ENCODE assay signal across 1 cellular context in genomic region chr20:31975874-31976273, GRCh38.
TF ChIP-seq lines count a peak whose summit lies in the region.

No MANE protein-coding gene starts in this region.

TF ChIP-seq in GM23338, 12 proteins besides CTCF, POLR2A, EP300 and RAD21 (continued from another document):
- TF ChIP-seq ETS1 (IDR thresholded peaks at IDR 0.05), result no peak
- TF ChIP-seq EZH2 (IDR thresholded peaks at IDR 0.05; ENCODE audit: low read depth, unreplicated experiment), result no peak
- no peak for TF ChIP-seq ZNF331 (CRISPR knock-in tag; IDR thresholded peaks at IDR 0.05; ENCODE audit: low read depth)
- TF ChIP-seq CREB1 (CRISPR knock-in tag; IDR thresholded peaks at IDR 0.05; ENCODE audit: low read depth), result no peak
- TF ChIP-seq ZNF114 (CRISPR knock-in tag; IDR thresholded peaks at IDR 0.05), result no peak
- TF ChIP-seq, protein P1, sequence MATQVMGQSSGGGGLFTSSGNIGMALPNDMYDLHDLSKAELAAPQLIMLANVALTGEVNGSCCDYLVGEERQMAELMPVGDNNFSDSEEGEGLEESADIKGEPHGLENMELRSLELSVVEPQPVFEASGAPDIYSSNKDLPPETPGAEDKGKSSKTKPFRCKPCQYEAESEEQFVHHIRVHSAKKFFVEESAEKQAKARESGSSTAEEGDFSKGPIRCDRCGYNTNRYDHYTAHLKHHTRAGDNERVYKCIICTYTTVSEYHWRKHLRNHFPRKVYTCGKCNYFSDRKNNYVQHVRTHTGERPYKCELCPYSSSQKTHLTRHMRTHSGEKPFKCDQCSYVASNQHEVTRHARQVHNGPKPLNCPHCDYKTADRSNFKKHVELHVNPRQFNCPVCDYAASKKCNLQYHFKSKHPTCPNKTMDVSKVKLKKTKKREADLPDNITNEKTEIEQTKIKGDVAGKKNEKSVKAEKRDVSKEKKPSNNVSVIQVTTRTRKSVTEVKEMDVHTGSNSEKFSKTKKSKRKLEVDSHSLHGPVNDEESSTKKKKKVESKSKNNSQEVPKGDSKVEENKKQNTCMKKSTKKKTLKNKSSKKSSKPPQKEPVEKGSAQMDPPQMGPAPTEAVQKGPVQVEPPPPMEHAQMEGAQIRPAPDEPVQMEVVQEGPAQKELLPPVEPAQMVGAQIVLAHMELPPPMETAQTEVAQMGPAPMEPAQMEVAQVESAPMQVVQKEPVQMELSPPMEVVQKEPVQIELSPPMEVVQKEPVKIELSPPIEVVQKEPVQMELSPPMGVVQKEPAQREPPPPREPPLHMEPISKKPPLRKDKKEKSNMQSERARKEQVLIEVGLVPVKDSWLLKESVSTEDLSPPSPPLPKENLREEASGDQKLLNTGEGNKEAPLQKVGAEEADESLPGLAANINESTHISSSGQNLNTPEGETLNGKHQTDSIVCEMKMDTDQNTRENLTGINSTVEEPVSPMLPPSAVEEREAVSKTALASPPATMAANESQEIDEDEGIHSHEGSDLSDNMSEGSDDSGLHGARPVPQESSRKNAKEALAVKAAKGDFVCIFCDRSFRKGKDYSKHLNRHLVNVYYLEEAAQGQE (IDR thresholded peaks at IDR 0.05; ENCODE audit: unreplicated experiment), result no peak
